12 cellular contexts compared by ENCODE assay signal in genomic region chr4:2482192-2482591, GRCh38. TPM values are rescaled to one million over a fixed set of nuclear protein-coding genes. Genes with fewer than 3 reads are reported as not detected.
DNase-seq lines count a peak whose midpoint lies in the region; ATAC-seq and TF ChIP-seq lines count a peak whose summit lies in the region.
"Had no signal": no experiment of that assay in that cellular context is flagged by ENCODE, and none has a peak within 500 bp of the region (broad histone marks: within the 10 kb centered on the region; RNA-seq: fewer than 3 reads in every experiment).

No MANE protein-coding gene starts in this region.

- H2AK5ac ChIP-seq in mesendoderm (ENCODE audit: low read length) = no peak overlapping the region

- H3K27me3 ChIP-seq in mesendoderm (ENCODE audit: insufficient read depth, low read length, poor library complexity) (no peaks in the 10 kb centered on the region), thoracic aorta (replicated peaks; ENCODE audit: insufficient read depth) (no peaks in the 10 kb centered on the region)

- H3K36me3 ChIP-seq in mesendoderm (ENCODE audit: control insufficient read depth, insufficient read depth, low read length) (no peaks in the 10 kb centered on the region), thoracic aorta (no peaks in the 10 kb centered on the region)

- H3K27ac ChIP-seq in mesendoderm (ENCODE audit: low read depth, low read length) (no peak overlapping the region), thoracic aorta (peak overlapping the region; percentile 3 to 42)
- H3K27ac ChIP-seq: VCaP had no signal

- H3K9ac ChIP-seq in mesendoderm (ENCODE audit: low read length) = no peak overlapping the region

- H2BK15ac ChIP-seq in mesendoderm (replicated peaks; ENCODE audit: low read depth) = no peak overlapping the region

- H3K18ac ChIP-seq in mesendoderm (ENCODE audit: low read length) = no peak overlapping the region

- H3K4me1 Mint-ChIP-seq in activated T-cell treated with anti-CD3 and anti-CD28 coated beads, Interleukin-2, amount 50 U/mL, for 4 hours (ENCODE audit: low read depth) = peaks cover 96% of the 10 kb centered on the region
- H3K4me1 Mint-ChIP-seq in activated naive CD8-positive, alpha-beta T cell treated with anti-CD3 and anti-CD28 coated beads, Interleukin-2, amount 50 U/mL, for 24 hours = peaks cover 95% of the 10 kb centered on the region

- H2BK120ac ChIP-seq in mesendoderm (ENCODE audit: low read depth, low read length) = no peak overlapping the region

- H2BK5ac ChIP-seq in mesendoderm (ENCODE audit: low read length) = no peak overlapping the region

- TF ChIP-seq CTCF in thoracic aorta (IDR thresholded peaks at IDR 0.05) (no peak), GM13977 (IDR thresholded peaks at IDR 0.05; ENCODE audit: extremely low read depth, insufficient read depth, missing control alignments) (no peak)

- no peak for DNase-seq in activated T-cell treated with anti-CD3 and anti-CD28 coated beads, Interleukin-2, amount 50 U/mL, for 4 hours
- no peak for DNase-seq in activated T-cell treated with anti-CD3 and anti-CD28 coated beads, Interleukin-2, amount 50 U/mL, for 1 hour
- DNase-seq in activated naive CD8-positive, alpha-beta T cell treated with anti-CD3 and anti-CD28 coated beads, Interleukin-2, amount 50 U/mL, for 24 hours = no peak
- no peak for DNase-seq in mesendoderm
- no peak for DNase-seq in thoracic aorta (ENCODE audit: low spot score)
- DNase-seq in head of caudate nucleus = no peak
- no peak for DNase-seq in GM13977 (ENCODE audit: low spot score)
- no peak for DNase-seq in DMS 273 (lab: John Stamatoyannopoulos, UW; ENCODE audit: unreplicated experiment)
- DNase-seq: H9; NCI-H2227 treated with DMSO at 0.1 percent for 48 hours; stimulated activated CD4-positive, alpha-beta T cell treated with anti-CD3 and anti-CD28 coated beads, Interleukin-2, amount 100 ng/mL, for 48 hours had no signal

- H3K79me2 ChIP-seq in mesendoderm (ENCODE audit: control insufficient read depth, insufficient read depth, low read length) = peaks cover 97% of the 10 kb centered on the region

- peak overlapping the region; percentile 69 for H3K4me3 Mint-ChIP-seq in activated T-cell treated with anti-CD3 and anti-CD28 coated beads, Interleukin-2, amount 50 U/mL, for 4 hours
- no peak overlapping the region for H3K4me3 Mint-ChIP-seq in activated naive CD8-positive, alpha-beta T cell treated with anti-CD3 and anti-CD28 coated beads, Interleukin-2, amount 50 U/mL, for 24 hours

- H3K4me3 ChIP-seq in mesendoderm (ENCODE audit: low read length) = no peak overlapping the region
- H3K4me3 ChIP-seq in thoracic aorta = peak overlapping the region; percentile 5

- H3K27ac Mint-ChIP-seq in activated naive CD8-positive, alpha-beta T cell treated with anti-CD3 and anti-CD28 coated beads, Interleukin-2, amount 50 U/mL, for 24 hours = peak overlapping the region; percentile 80

- no peaks in the 10 kb centered on the region for H3K9me3 ChIP-seq in thoracic aorta

- H4K8ac ChIP-seq in mesendoderm (ENCODE audit: low read depth, low read length) = no peak overlapping the region

- in situ Hi-C loops in GM13977 (cut with MboI; ENCODE audit: low pct_unique_long_range_greater_than_20kb, low sequenced_read_pairs, unreplicated experiment) = no loop called here

- no peak overlapping the region for H3K56ac ChIP-seq in mesendoderm (ENCODE audit: low read length)

- intact Hi-C loops in head of caudate nucleus (cut with DNase I) = no loop called here

- peak overlapping the region; percentile 52 for H3K23ac ChIP-seq in mesendoderm (ENCODE audit: low read length)

- H3K9me3 Mint-ChIP-seq in activated T-cell treated with anti-CD3 and anti-CD28 coated beads, Interleukin-2, amount 50 U/mL, for 4 hours = no peaks in the 10 kb centered on the region
- no peaks in the 10 kb centered on the region for H3K9me3 Mint-ChIP-seq in activated naive CD8-positive, alpha-beta T cell treated with anti-CD3 and anti-CD28 coated beads, Interleukin-2, amount 50 U/mL, for 24 hours
- H3K9me3 Mint-ChIP-seq: H9 had no signal

- no peak overlapping the region for H3K4ac ChIP-seq in mesendoderm (ENCODE audit: low read depth, low read length)

- H3K4me2 ChIP-seq in mesendoderm (ENCODE audit: low read length) = no peak overlapping the region

- H4K5ac ChIP-seq in mesendoderm (ENCODE audit: low read length) = no peak overlapping the region

- H3K36me3 Mint-ChIP-seq in activated T-cell treated with anti-CD3 and anti-CD28 coated beads, Interleukin-2, amount 50 U/mL, for 4 hours (ENCODE audit: insufficient read depth) = peaks cover 12% of the 10 kb centered on the region
- H3K36me3 Mint-ChIP-seq in activated naive CD8-positive, alpha-beta T cell treated with anti-CD3 and anti-CD28 coated beads, Interleukin-2, amount 50 U/mL, for 24 hours (ENCODE audit: low read depth) = peaks cover 29% of the 10 kb centered on the region

- H3K79me1 ChIP-seq in mesendoderm (ENCODE audit: low read length) = peaks cover 17% of the 10 kb centered on the region

- ATAC-seq in activated T-cell treated with anti-CD3 and anti-CD28 coated beads, Interleukin-2, amount 50 U/mL, for 4 hours = no peak
- no peak for ATAC-seq in activated naive CD8-positive, alpha-beta T cell treated with anti-CD3 and anti-CD28 coated beads, Interleukin-2, amount 50 U/mL, for 24 hours
- ATAC-seq in thoracic aorta (ENCODE audit: insufficient number of reproducible peaks, low FRiP score, low read depth) = no peak

- no peaks in the 10 kb centered on the region for H3K27me3 Mint-ChIP-seq in activated T-cell treated with anti-CD3 and anti-CD28 coated beads, Interleukin-2, amount 50 U/mL, for 4 hours (ENCODE audit: low read depth)
- no peaks in the 10 kb centered on the region for H3K27me3 Mint-ChIP-seq in activated naive CD8-positive, alpha-beta T cell treated with anti-CD3 and anti-CD28 coated beads, Interleukin-2, amount 50 U/mL, for 24 hours

- H3K4me1 ChIP-seq in mesendoderm (ENCODE audit: control insufficient read depth, low read depth, low read length) (peaks cover 16% of the 10 kb centered on the region), thoracic aorta (ENCODE audit: control insufficient read depth in 1 of 2, low read depth in 2 of 2) (peaks cover 54 to 66% of the 10 kb centered on the region in 2 donors)

- no CpG with 5 or more reads among the region's 4 CpGs for WGBS in mesendoderm (ENCODE audit: extremely low coverage, insufficient coverage, low lambda C conversion rate)

RNA-seq across cellular contexts. Expression of gene RNF4, which starts 13.3 kb away (rescaled TPM):
- 100 to 1,000 TPM in 1 of 3 donors, 10 to 100 TPM in 2; 96.7 to 105 (median 97.4) TPM for total RNA-seq in activated T-cell treated with anti-CD3 and anti-CD28 coated beads, Interleukin-2, amount 50 U/mL, for 4 hours
- polyA plus RNA-seq in mesendoderm (2013, experiment 1 of 2) = 57.6 TPM
- polyA plus RNA-seq in mesendoderm (2013, experiment 2 of 2) = 56.5 TPM
- 10 to 100 TPM; 29.8 to 83.1 TPM for total RNA-seq in thoracic aorta

RNA-seq across cellular contexts. Expression of gene FAM193A, which starts 54.3 kb away (rescaled TPM):
- total RNA-seq in activated T-cell treated with anti-CD3 and anti-CD28 coated beads, Interleukin-2, amount 50 U/mL, for 4 hours = 10 to 100 TPM; 24.7 to 25.3 (median 24.9) TPM
- polyA plus RNA-seq in mesendoderm (2013, experiment 1 of 2) = 13.5 TPM
- polyA plus RNA-seq in mesendoderm (2013, experiment 2 of 2) = 13.9 TPM
- 10 to 100 TPM; 22.3 to 42.9 TPM for total RNA-seq in thoracic aorta
